Comparison of ENCODE assay signal across 15 cellular contexts in genomic region chr3:194367992-194368841, GRCh38. TPM values are rescaled to one million over a fixed set of nuclear protein-coding genes. Genes with fewer than 3 reads are reported as not detected.
DNase-seq lines count a peak whose midpoint lies in the region; ATAC-seq lines count a peak whose summit lies in the region.
"Had no signal": no experiment of that assay in that cellular context is flagged by ENCODE, and none has a peak within 500 bp of the region (broad histone marks: within the 10 kb centered on the region; RNA-seq: fewer than 3 reads in every experiment).

No MANE protein-coding gene starts in this region.

- H3K27ac ChIP-seq in neuronal stem cell (replicated peaks; ENCODE audit: low read length) = no peak overlapping the region

- no peak overlapping the region for H3K4me3 Mint-ChIP-seq in activated T-helper 2 cell treated with anti-CD3 and anti-CD28 coated beads, Interferon-gamma antibody, Interleukin-2, Interleukin-4, amounts not matched to agents 10 μg/mL and 5 μg/mL and 100 μg/mL, durations not matched to agents 14 hours and 24 hours and 36 hours (ENCODE audit: low read depth)
- H3K4me3 Mint-ChIP-seq: neural crest cell; stimulated activated naive CD8-positive, alpha-beta T cell treated with anti-CD3 and anti-CD28 coated beads, Interleukin-15, amount 100 ng/mL, for 72 hours had no signal

- H2BK15ac ChIP-seq in neuronal stem cell (ENCODE audit: low read length) = peak overlapping the region; percentile 90

- H3K27me3 ChIP-seq in MG63 (no peaks in the 10 kb centered on the region), neuronal stem cell (ENCODE audit: control insufficient read depth in 3 of 3, insufficient read depth in 3 of 3, low read depth in 1 of 3, low read length in 3 of 3) (peaks cover 0 to 78% (median 3%) of the 10 kb centered on the region in 3 experiments)

- DNase-seq in EH (ENCODE audit: low read depth) (peak; percentile 72), MG63 (peak; percentile 75), dedifferentiated amniotic fluid mesenchymal stem cell (ENCODE audit: extremely low spot score) (peak; percentile 49), neuronal stem cell (ENCODE audit: low spot score) (no peak)
- no peak for DNase-seq in stimulated activated CD4-positive, alpha-beta T cell treated with anti-CD3 and anti-CD28 coated beads, Interleukin-15, amount 100 ng/mL, for 24 hours
- DNase-seq in activated T-helper 2 cell treated with anti-CD3 and anti-CD28 coated beads, Interferon-gamma antibody, Interleukin-2, Interleukin-4, amounts not matched to agents 10 μg/mL and 5 μg/mL and 100 μg/mL, durations not matched to agents 14 hours and 24 hours and 36 hours (ENCODE audit: low spot score) = no peak
- DNase-seq: activated CD4-positive, CD25-positive, alpha-beta regulatory T cell; activated naive CD4-positive, alpha-beta T cell treated with anti-CD3 and anti-CD28 coated beads, Interleukin-2, amount 50 U/mL, for 16 hours; central memory CD4-positive, alpha-beta T cell; NCI-H1092; NCI-H446 treated with DMSO at 0.1 percent for 48 hours; stimulated activated naive CD8-positive, alpha-beta T cell treated with anti-CD3 and anti-CD28 coated beads, Interleukin-15, amount 100 ng/mL, for 72 hours had no signal

- no peaks in the 10 kb centered on the region for H3K36me3 Mint-ChIP-seq in activated T-helper 2 cell treated with anti-CD3 and anti-CD28 coated beads, Interferon-gamma antibody, Interleukin-2, Interleukin-4, amounts not matched to agents 10 μg/mL and 5 μg/mL and 100 μg/mL, durations not matched to agents 14 hours and 24 hours and 36 hours (ENCODE audit: low read depth)

- no peak overlapping the region for H4K8ac ChIP-seq in neuronal stem cell (ENCODE audit: low read depth, low read length)

- H2AK5ac ChIP-seq in neuronal stem cell (ENCODE audit: low read depth, low read length) = peak overlapping the region; percentile 76

- no CpG with 5 or more reads among the region's 18 CpGs for WGBS in neuronal stem cell (ENCODE audit: extremely low coverage in 2 of 2, insufficient read length in 2 of 2, insufficient replicate concordance in 1 of 2), 2 donors

- H3K79me1 ChIP-seq in neuronal stem cell (ENCODE audit: low read depth, low read length) = no peaks in the 10 kb centered on the region

- H3K36me3 ChIP-seq in MG63 (no peaks in the 10 kb centered on the region), neuronal stem cell (replicated peaks in 1 of 2; ENCODE audit: control insufficient read depth in 2 of 2, insufficient read depth in 2 of 2, low read length in 2 of 2) (no peaks in the 10 kb centered on the region)

- no peak overlapping the region for H3K4ac ChIP-seq in neuronal stem cell (ENCODE audit: low read length)

- H3K14ac ChIP-seq in neuronal stem cell (ENCODE audit: low read length) = no peak overlapping the region

- H3K4me2 ChIP-seq in neuronal stem cell (ENCODE audit: insufficient read depth, low read length, poor library complexity, severe bottlenecking) = no peak overlapping the region

- H3K9me3 Mint-ChIP-seq in activated T-helper 2 cell treated with anti-CD3 and anti-CD28 coated beads, Interferon-gamma antibody, Interleukin-2, Interleukin-4, amounts not matched to agents 10 μg/mL and 5 μg/mL and 100 μg/mL, durations not matched to agents 14 hours and 24 hours and 36 hours = no peaks in the 10 kb centered on the region
- H3K9me3 Mint-ChIP-seq: neural crest cell; stimulated activated naive CD8-positive, alpha-beta T cell treated with anti-CD3 and anti-CD28 coated beads, Interleukin-15, amount 100 ng/mL, for 72 hours had no signal

- H3K27me3 Mint-ChIP-seq in activated T-helper 2 cell treated with anti-CD3 and anti-CD28 coated beads, Interferon-gamma antibody, Interleukin-2, Interleukin-4, amounts not matched to agents 10 μg/mL and 5 μg/mL and 100 μg/mL, durations not matched to agents 14 hours and 24 hours and 36 hours (ENCODE audit: low read depth) = peaks cover 27% of the 10 kb centered on the region

- peak overlapping the region; percentile 63 for H2BK12ac ChIP-seq in neuronal stem cell (ENCODE audit: low read length)

- ATAC-seq in GM21515 (IDR thresholded peaks at IDR 0.05; ENCODE audit: unreplicated experiment) = no peak
- ATAC-seq: sciatic nerve had no signal

- H3K4me1 Mint-ChIP-seq in activated T-helper 2 cell treated with anti-CD3 and anti-CD28 coated beads, Interferon-gamma antibody, Interleukin-2, Interleukin-4, amounts not matched to agents 10 μg/mL and 5 μg/mL and 100 μg/mL, durations not matched to agents 14 hours and 24 hours and 36 hours (ENCODE audit: low read depth) = no peaks in the 10 kb centered on the region

- peak overlapping the region; percentile 33 for H3K9ac ChIP-seq in neuronal stem cell (ENCODE audit: low read depth, low read length, poor library complexity)

- H3K4me3 ChIP-seq in MG63 (no peak overlapping the region), neuronal stem cell (ENCODE audit: low read length in 2 of 2) (no peak overlapping the region)

- H2BK5ac ChIP-seq in neuronal stem cell (ENCODE audit: low read length) = peak overlapping the region; percentile 93

- H3K9me3 ChIP-seq in MG63 (no peaks in the 10 kb centered on the region), neuronal stem cell (replicated peaks in 1 of 2; ENCODE audit: control insufficient read depth in 2 of 2, insufficient read depth in 1 of 2, low read depth in 1 of 2, low read length in 2 of 2) (no peaks in the 10 kb centered on the region)

- H3K4me1 ChIP-seq in neuronal stem cell (ENCODE audit: control insufficient read depth in 2 of 2, insufficient read depth in 1 of 2, low read depth in 1 of 2, low read length in 2 of 2) = peaks cover 9 to 26% of the 10 kb centered on the region in 2 donors

- intact Hi-C loops in activated T-helper 2 cell treated with anti-CD3 and anti-CD28 coated beads, Interferon-gamma antibody, Interleukin-2, Interleukin-4, amounts not matched to agents 10 μg/mL and 5 μg/mL and 100 μg/mL, durations not matched to agents 14 hours and 24 hours and 36 hours (cut with micrococcal nuclease) = no loop called here

- no peak overlapping the region for H4K91ac ChIP-seq in neuronal stem cell (ENCODE audit: low read depth, low read length, poor library complexity)

- H3K27ac Mint-ChIP-seq in activated T-helper 2 cell treated with anti-CD3 and anti-CD28 coated beads, Interferon-gamma antibody, Interleukin-2, Interleukin-4, amounts not matched to agents 10 μg/mL and 5 μg/mL and 100 μg/mL, durations not matched to agents 14 hours and 24 hours and 36 hours = no peak overlapping the region
- H3K27ac Mint-ChIP-seq: stimulated activated naive CD8-positive, alpha-beta T cell treated with anti-CD3 and anti-CD28 coated beads, Interleukin-15, amount 100 ng/mL, for 72 hours had no signal

- H2AFZ ChIP-seq in neuronal stem cell (ENCODE audit: low read length) = no peak overlapping the region

- no peak overlapping the region for H3K23ac ChIP-seq in neuronal stem cell (ENCODE audit: low read depth, low read length, poor library complexity)

- H3K18ac ChIP-seq in neuronal stem cell (ENCODE audit: low read length) = no peak overlapping the region

- peak overlapping the region; percentile 21 for H2BK120ac ChIP-seq in neuronal stem cell (ENCODE audit: low read depth, low read length)

RNA-seq across cellular contexts. Expression of gene LRRC15, which starts 1.3 kb away (rescaled TPM):
- total RNA-seq in MG63 (2014; rRNA removed; shearing (Covaris generic); ENCODE audit: low replicate concordance) = 0.07 and 0.49 TPM in 2 replicates
- polyA plus RNA-seq in neuronal stem cell (2013, experiment 1 of 2) = 0.01 TPM
- 0.01 TPM for polyA plus RNA-seq in neuronal stem cell (2013, experiment 2 of 2)
- total RNA-seq in activated T-helper 2 cell treated with anti-CD3 and anti-CD28 coated beads, Interferon-gamma antibody, Interleukin-2, Interleukin-4, amounts not matched to agents 10 μg/mL and 5 μg/mL and 100 μg/mL, durations not matched to agents 14 hours and 24 hours and 36 hours = not detected in 2 replicates
- total RNA-seq: neural crest cell had no signal

RNA-seq across cellular contexts. Expression of gene CPN2, which starts 17.1 kb away (rescaled TPM):
- total RNA-seq in MG63 (2014; rRNA removed; shearing (Covaris generic); ENCODE audit: low replicate concordance) = not detected in 2 replicates
- polyA plus RNA-seq in neuronal stem cell (2013, experiment 1 of 2) = not detected
- polyA plus RNA-seq in neuronal stem cell (2013, experiment 2 of 2) = not detected
- total RNA-seq in activated T-helper 2 cell treated with anti-CD3 and anti-CD28 coated beads, Interferon-gamma antibody, Interleukin-2, Interleukin-4, amounts not matched to agents 10 μg/mL and 5 μg/mL and 100 μg/mL, durations not matched to agents 14 hours and 24 hours and 36 hours = not detected in 2 replicates
- total RNA-seq: neural crest cell, sciatic nerve had no signal

RNA-seq across cellular contexts. Expression of gene GP5, which starts 30.8 kb away (rescaled TPM):
- not detected in 2 replicates for total RNA-seq in MG63 (2014; rRNA removed; shearing (Covaris generic); ENCODE audit: low replicate concordance)
- polyA plus RNA-seq in neuronal stem cell (2013, experiment 1 of 2) = 0.03 TPM
- polyA plus RNA-seq in neuronal stem cell (2013, experiment 2 of 2) = 0.01 TPM
- 0.23 and 0.28 TPM in 2 replicates for total RNA-seq in activated T-helper 2 cell treated with anti-CD3 and anti-CD28 coated beads, Interferon-gamma antibody, Interleukin-2, Interleukin-4, amounts not matched to agents 10 μg/mL and 5 μg/mL and 100 μg/mL, durations not matched to agents 14 hours and 24 hours and 36 hours
- total RNA-seq: neural crest cell had no signal

Comparison
In these comparisons a context has a peak if more than half of its experiments do, and no peak if none do; other contexts are left out.
1. DNase-seq: peak in EH (single experiment), MG63 (single experiment) and dedifferentiated amniotic fluid mesenchymal stem cell (single experiment); none in neuronal stem cell (single experiment), stimulated activated CD4-positive, alpha-beta T cell treated with anti-CD3 and anti-CD28 coated beads, Interleukin-15, amount 100 ng/mL, for 24 hours (single experiment) and activated T-helper 2 cell treated with anti-CD3 and anti-CD28 coated beads, Interferon-gamma antibody, Interleukin-2, Interleukin-4, amounts not matched to agents 10 μg/mL and 5 μg/mL and 100 μg/mL, durations not matched to agents 14 hours and 24 hours and 36 hours (single experiment).